30 cellular contexts compared by ENCODE assay signal in the genomic region with DNA sequence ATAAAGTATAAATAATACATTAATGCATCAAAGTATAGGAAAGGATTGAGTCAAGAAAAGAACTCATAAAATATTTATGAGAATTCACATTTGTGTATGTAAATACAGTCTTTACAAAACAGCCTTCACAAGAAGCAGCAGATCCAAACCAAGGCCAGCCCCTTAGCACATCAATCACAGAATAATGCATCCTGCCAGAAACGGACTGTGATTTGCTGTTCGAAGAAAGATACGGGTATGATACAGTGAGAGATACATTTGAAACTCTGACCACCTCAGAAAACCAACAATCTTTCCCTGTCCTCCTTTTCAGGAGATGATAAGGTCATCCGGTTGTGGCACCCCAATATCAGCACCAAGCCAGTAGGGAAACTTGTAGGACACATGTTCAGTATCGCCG.
"Had no signal": no experiment of that assay in that cellular context is flagged by ENCODE, and none has a peak within 500 bp of the region (broad histone marks: within the 10 kb centered on the region; RNA-seq: fewer than 3 reads in every experiment).

No MANE protein-coding gene starts in this region.

- ATAC-seq: activated CD4-positive, alpha-beta T cell treated with anti-CD3 and anti-CD28 coated beads for 36 hours; activated naive CD4-positive, alpha-beta T cell treated with anti-CD3 and anti-CD28 coated beads, Interleukin-2, amount 50 U/mL, for 72 hours; activated naive CD8-positive, alpha-beta T cell treated with anti-CD3 and anti-CD28 coated beads, Interleukin-2, amount 50 U/mL, for 24 hours had no signal

- DNase-seq: activated CD4-positive, alpha-beta memory T cell treated with anti-CD3 and anti-CD28 coated beads, Interleukin-2, amount 10 ng/mL, durations not matched to agents 7 days and 5 days; activated CD4-positive, alpha-beta T cell treated with anti-CD3 and anti-CD28 coated beads for 36 hours; activated CD4-positive, alpha-beta T cell treated with anti-CD3 and anti-CD28 coated beads, Interleukin-2, amount 50 U/mL, for 1 hour; activated effector memory CD4-positive, alpha-beta T cell treated with Interleukin-2 at 50 U/mL for 16 hours; activated naive CD4-positive, alpha-beta T cell; activated naive CD8-positive, alpha-beta T cell treated with anti-CD3 and anti-CD28 coated beads, Interleukin-2, amount 50 U/mL, for 24 hours; activated T-cell treated with anti-CD3 and anti-CD28 coated beads for 4 hours; activated T-cell treated with anti-CD3 and anti-CD28 coated beads, Interleukin-2, amount 50 U/mL, for 48 hours; amniotic stem cell; MM.1S; NCI-H1105; NCI-H146; NCI-H187 treated with DMSO at 0.1 percent for 48 hours; NCI-H2081 treated with DMSO at 0.1 percent for 48 hours; NCI-H2171; NCI-H345; NCI-H510A; NCI-H748 treated with DMSO at 0.1 percent for 48 hours; NK-92 treated with Interleukin-12 subunit alpha and Interleukin-12 subunit beta, amount 100 ng/mL, for 24 hours; OCI-M1; Peyer's patch; Right ventricle myocardium superior; SJCRH30; SK-N-SH; T-helper 1 cell; WERI-Rb-1 had no signal

- H3K9me3 Mint-ChIP-seq: activated CD4-positive, alpha-beta memory T cell treated with anti-CD3 and anti-CD28 coated beads, Interleukin-2, amount 10 ng/mL, durations not matched to agents 7 days and 5 days; activated naive CD8-positive, alpha-beta T cell treated with anti-CD3 and anti-CD28 coated beads, Interleukin-2, amount 50 U/mL, for 24 hours; central memory CD8-positive, alpha-beta T cell had no signal

- H3K9me3 ChIP-seq: Peyer's patch, SJCRH30, SK-N-SH had no signal

- H3K36me3 ChIP-seq: Peyer's patch, SJCRH30, WERI-Rb-1 had no signal

- H3K36me3 Mint-ChIP-seq: activated naive CD4-positive, alpha-beta T cell treated with anti-CD3 and anti-CD28 coated beads, Interleukin-2, amount 50 U/mL, for 72 hours; brain had no signal

- H3K4me3 ChIP-seq: Peyer's patch, SJCRH30 had no signal

- H3K27ac ChIP-seq: Peyer's patch, RWPE1, SJCRH30, WERI-Rb-1 had no signal

- H3K9ac ChIP-seq: SK-N-SH had no signal

- H3K27ac Mint-ChIP-seq: activated CD4-positive, alpha-beta memory T cell treated with anti-CD3 and anti-CD28 coated beads, Interleukin-2, amount 10 ng/mL, durations not matched to agents 7 days and 5 days; activated CD4-positive, alpha-beta T cell treated with anti-CD3 and anti-CD28 coated beads for 36 hours; activated naive CD4-positive, alpha-beta T cell treated with anti-CD3 and anti-CD28 coated beads, Interleukin-2, amount 50 U/mL, for 72 hours; activated naive CD8-positive, alpha-beta T cell treated with anti-CD3 and anti-CD28 coated beads, Interleukin-2, amount 50 U/mL, for 24 hours had no signal

- H3K27me3 Mint-ChIP-seq: brain had no signal

- H3K4me1 Mint-ChIP-seq: activated CD4-positive, alpha-beta memory T cell treated with anti-CD3 and anti-CD28 coated beads, Interleukin-2, amount 10 ng/mL, durations not matched to agents 7 days and 5 days had no signal

- H3K4me2 ChIP-seq: SK-N-SH had no signal

- H3K4me3 Mint-ChIP-seq: activated CD4-positive, alpha-beta memory T cell treated with anti-CD3 and anti-CD28 coated beads, Interleukin-2, amount 10 ng/mL, durations not matched to agents 7 days and 5 days; activated CD4-positive, alpha-beta T cell treated with anti-CD3 and anti-CD28 coated beads for 36 hours; activated naive CD8-positive, alpha-beta T cell treated with anti-CD3 and anti-CD28 coated beads, Interleukin-2, amount 50 U/mL, for 24 hours; central memory CD8-positive, alpha-beta T cell had no signal

- H3K4me1 ChIP-seq: Peyer's patch, SJCRH30 had no signal

- H3K27me3 ChIP-seq: Peyer's patch, SJCRH30 had no signal
